In the genomic region with DNA sequence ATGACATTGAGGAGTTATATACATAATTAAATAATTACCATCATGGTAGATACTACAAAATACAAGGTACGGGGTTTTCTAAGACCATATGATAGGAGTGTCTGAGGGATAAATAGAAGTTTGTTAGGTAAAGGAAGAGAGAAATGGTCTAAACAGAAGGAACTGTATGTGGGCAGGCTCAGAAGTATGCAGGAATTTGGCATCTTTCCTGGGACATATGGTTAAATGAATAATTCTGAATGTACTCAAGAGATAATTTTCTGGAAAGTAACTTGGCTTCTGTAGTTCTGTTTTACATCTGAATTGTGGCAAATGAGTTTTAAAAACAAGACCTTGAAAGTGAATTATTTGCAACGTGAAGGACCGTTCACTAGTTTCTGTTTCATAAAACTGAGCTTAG, we compare ENCODE assay signal across 22 cellular contexts. TPM values are rescaled to one million over a fixed set of nuclear protein-coding genes. Genes with fewer than 3 reads are reported as not detected.
DNase-seq lines count a peak whose midpoint lies in the region; ATAC-seq and TF ChIP-seq lines count a peak whose summit lies in the region.
"Had no signal": no experiment of that assay in that cellular context is flagged by ENCODE, and none has a peak within 500 bp of the region (broad histone marks: within the 10 kb centered on the region; RNA-seq: fewer than 3 reads in every experiment).

No MANE protein-coding gene starts in this region.

- H3K4me1 ChIP-seq in thoracic aorta (ENCODE audit: control insufficient read depth in 1 of 2, low read depth in 2 of 2), result peaks cover 79 to 99% of the 10 kb centered on the region in 2 donors

- H3K9me3 Mint-ChIP-seq in T-cell, result peaks cover 0 to 8% (median 2%) of the 10 kb centered on the region in 3 donors

- no peaks in the 10 kb centered on the region for H3K27me3 ChIP-seq in brain microvascular endothelial cell (replicated peaks)
- no peaks in the 10 kb centered on the region for H3K27me3 ChIP-seq in thoracic aorta (replicated peaks; ENCODE audit: insufficient read depth)
- H3K27me3 ChIP-seq: BLaER1, gastroesophageal sphincter had no signal

- DNase-seq in M059J (ENCODE audit: low read depth) (peak; percentile 50), brain microvascular endothelial cell (peak; percentile 52), inferior parietal cortex (ENCODE audit: extremely low spot score) (peak; percentile 55), thoracic aorta (ENCODE audit: low spot score) (no peak), T-cell (no peak)
- DNase-seq: activated naive CD8-positive, alpha-beta T cell treated with anti-CD3 and anti-CD28 coated beads for 36 hours; DMS53; naive B cell; NCI-H1694; NCI-H345; Right ventricle myocardium superior; stimulated activated CD4-positive, alpha-beta T cell treated with anti-CD3 and anti-CD28 coated beads, Interleukin-12 subunit alpha, Interleukin-12 subunit beta, amount 100 ng/mL, for 4 hours; stimulated activated naive B cell treated with anti-CD40 and anti-IgM and Interleukin-4, amounts not matched to agents 10 μg/mL and 1 μg/mL and 100 μg/mL, for 72 hours; T-helper 17 cell; trophoblast cell had no signal

- no peaks in the 10 kb centered on the region for H3K4me1 Mint-ChIP-seq in T-cell
- H3K4me1 Mint-ChIP-seq: activated naive CD8-positive, alpha-beta T cell treated with anti-CD3 and anti-CD28 coated beads for 36 hours; central memory CD8-positive, alpha-beta T cell; naive B cell; stimulated activated naive B cell treated with anti-CD40 and anti-IgM and Interleukin-4, amounts not matched to agents 10 μg/mL and 1 μg/mL and 100 μg/mL, for 72 hours; T-helper 17 cell had no signal

- H3K36me3 Mint-ChIP-seq in T-cell, result no peaks in the 10 kb centered on the region
- H3K36me3 Mint-ChIP-seq: naive B cell; stimulated activated naive B cell treated with anti-CD40 and anti-IgM and Interleukin-4, amounts not matched to agents 10 μg/mL and 1 μg/mL and 100 μg/mL, for 72 hours had no signal

- peaks cover 3 to 16% of the 10 kb centered on the region in 2 donors for H3K27me3 Mint-ChIP-seq in T-cell
- H3K27me3 Mint-ChIP-seq: progenitor cell of endocrine pancreas, T-helper 17 cell had no signal

- H3K36me3 ChIP-seq in brain microvascular endothelial cell (replicated peaks), result peaks cover 18% of the 10 kb centered on the region
- peaks cover 32% of the 10 kb centered on the region for H3K36me3 ChIP-seq in thoracic aorta
- H3K36me3 ChIP-seq: BLaER1 had no signal

- H3K4me3 ChIP-seq in brain microvascular endothelial cell (ENCODE audit: low read depth, low read length) (no peak overlapping the region), thoracic aorta (peak overlapping the region; percentile 14)
- H3K4me3 ChIP-seq: BLaER1, gastroesophageal sphincter had no signal

- ATAC-seq in thoracic aorta (ENCODE audit: insufficient number of reproducible peaks, low FRiP score, low read depth), result no peak
- no peak for ATAC-seq in HG03045 (IDR thresholded peaks at IDR 0.05; ENCODE audit: unreplicated experiment)
- ATAC-seq in GM18511 (IDR thresholded peaks at IDR 0.05; ENCODE audit: unreplicated experiment), result no peak
- no peak for ATAC-seq in T-cell (replicated peaks in 1 of 4)
- ATAC-seq in GM19395 (IDR thresholded peaks at IDR 0.05; ENCODE audit: unreplicated experiment), result no peak
- ATAC-seq: gastroesophageal sphincter; stimulated activated naive B cell treated with anti-CD40 and anti-IgM and Interleukin-4, amounts not matched to agents 10 μg/mL and 1 μg/mL and 100 μg/mL, for 72 hours; T-helper 17 cell had no signal

- H3K27ac ChIP-seq in brain microvascular endothelial cell (peak overlapping the region; percentile 58), thoracic aorta (peak overlapping the region; percentile 70 to 71)
- H3K27ac ChIP-seq: BLaER1, gastroesophageal sphincter had no signal

- CTCF ChIA-PET in T-cell (lab: Charles Lee), result no interaction called here

- TF ChIP-seq CTCF in brain microvascular endothelial cell (IDR thresholded peaks at IDR 0.05; ENCODE audit: low read depth, low read length, missing control alignments), result no peak
- TF ChIP-seq CTCF in thoracic aorta (IDR thresholded peaks at IDR 0.05), result no peak

- POLR2A ChIA-PET in T-cell (lab: Charles Lee), result no interaction called here

- H3K27ac Mint-ChIP-seq in T-cell, result no peak overlapping the region
- H3K27ac Mint-ChIP-seq: activated naive CD8-positive, alpha-beta T cell treated with anti-CD3 and anti-CD28 coated beads for 36 hours; naive B cell; progenitor cell of endocrine pancreas; stimulated activated naive B cell treated with anti-CD40 and anti-IgM and Interleukin-4, amounts not matched to agents 10 μg/mL and 1 μg/mL and 100 μg/mL, for 72 hours; T-helper 17 cell had no signal

- in situ Hi-C loops in brain microvascular endothelial cell (cut with HindIII; ENCODE audit: low pct_ligation_motif_present, low sequenced_read_pairs), result no loop called here

- H3K9me3 ChIP-seq in thoracic aorta, result no peaks in the 10 kb centered on the region
- H3K9me3 ChIP-seq: gastroesophageal sphincter had no signal

- no peak overlapping the region for H3K4me3 Mint-ChIP-seq in T-cell
- H3K4me3 Mint-ChIP-seq: activated naive CD8-positive, alpha-beta T cell treated with anti-CD3 and anti-CD28 coated beads for 36 hours; central memory CD8-positive, alpha-beta T cell; naive B cell; stimulated activated naive B cell treated with anti-CD40 and anti-IgM and Interleukin-4, amounts not matched to agents 10 μg/mL and 1 μg/mL and 100 μg/mL, for 72 hours; T-helper 17 cell had no signal

RNA-seq across cellular contexts. Expression of a gene that starts 17.5 kb away (rescaled TPM):
- total RNA-seq in M059J (2014; rRNA removed; shearing (Covaris generic)), result 10.0 and 18.1 TPM in 2 replicates
- 100 to 1,000 TPM; 813 to 852 TPM for total RNA-seq in thoracic aorta
- total RNA-seq in T-cell, result 1 to 10 TPM in 1 of 5 donors, under 1 TPM in 4; 0.61 to 1.5 (median 0.63) TPM

Comparison
In these comparisons a context has a peak if more than half of its experiments do, and no peak if none do; other contexts are left out.
1. DNase-seq: peak in M059J (single experiment), brain microvascular endothelial cell (single experiment) and inferior parietal cortex (single experiment); none in thoracic aorta (single experiment) and T-cell (0 of 34).
2. RNA of a gene that starts 17.5 kb away (total RNA-seq): 813 to 852 TPM in thoracic aorta; 10.0 to 18.1 TPM in M059J and 0.61 to 1.5 TPM in T-cell; every median in the first group is over 10 times any median in the second.